19 cellular contexts compared by ENCODE assay signal in genomic region chr11:69699213-69699612, GRCh38. TPM values are rescaled to one million over a fixed set of nuclear protein-coding genes. Genes with fewer than 3 reads are reported as not detected.
DNase-seq lines count a peak whose midpoint lies in the region; ATAC-seq, FAIRE-seq and TF ChIP-seq lines count a peak whose summit lies in the region.
"Had no signal": no experiment of that assay in that cellular context is flagged by ENCODE, and none has a peak within 500 bp of the region (broad histone marks: within the 10 kb centered on the region; RNA-seq: fewer than 3 reads in every experiment).

No MANE protein-coding gene starts in this region.

- 42 to 84% methylated on average over 5 to 11 of the region's 13 CpGs for WGBS in thyroid gland, 2 donors

- H3K4me2 ChIP-seq in fibroblast of lung (ENCODE audit: extremely low read depth, insufficient read depth, low read length) (no peak overlapping the region), neural progenitor cell (no peak overlapping the region)

- H3K27ac Mint-ChIP-seq in neural progenitor cell: no peak overlapping the region
- no peak overlapping the region for H3K27ac Mint-ChIP-seq in mesothelial cell of epicardium

- H3K36me3 ChIP-seq in right atrium auricular region (no peaks in the 10 kb centered on the region), fibroblast of lung (ENCODE audit: control insufficient read depth, insufficient read depth, low read length) (no peaks in the 10 kb centered on the region), thyroid gland (no peaks in the 10 kb centered on the region), neural progenitor cell (no peaks in the 10 kb centered on the region)
- H3K36me3 ChIP-seq: esophagus squamous epithelium, neutrophil had no signal

- peak; percentile 18 for ATAC-seq in Right ventricle myocardium superior (ENCODE audit: poor library complexity)

- H3K27me3 ChIP-seq in right atrium auricular region (peaks cover 13 to 25% of the 10 kb centered on the region in 2 donors), fibroblast of lung (ENCODE audit: control insufficient read depth, insufficient read depth, low read length) (peaks cover 27% of the 10 kb centered on the region), thyroid gland (peaks cover 20% of the 10 kb centered on the region), neural progenitor cell (peaks cover 37% of the 10 kb centered on the region)

- H4K20me1 ChIP-seq in fibroblast of lung (ENCODE audit: control insufficient read depth, extremely low read depth, insufficient read depth, low read length): no peaks in the 10 kb centered on the region
- H4K20me1 ChIP-seq in neural progenitor cell (ENCODE audit: low read depth): peaks cover 21% of the 10 kb centered on the region

- H3K27ac ChIP-seq in right atrium auricular region: no peak overlapping the region
- no peak overlapping the region for H3K27ac ChIP-seq in fibroblast of lung (ENCODE audit: insufficient read depth, low read length)
- H3K27ac ChIP-seq in thyroid gland: no peak overlapping the region
- H3K27ac ChIP-seq in neural progenitor cell: no peak overlapping the region
- H3K27ac ChIP-seq: esophagus squamous epithelium, neutrophil had no signal

- H3K27me3 Mint-ChIP-seq in neural progenitor cell (ENCODE audit: insufficient read depth, low read depth) (peaks cover 33% of the 10 kb centered on the region), mesothelial cell of epicardium (ENCODE audit: low read depth) (peaks cover 57% of the 10 kb centered on the region)

- no peak overlapping the region for H3K4me3 Mint-ChIP-seq in neural progenitor cell
- H3K4me3 Mint-ChIP-seq in mesothelial cell of epicardium: no peak overlapping the region

- H3K9me3 ChIP-seq in right atrium auricular region (no peaks in the 10 kb centered on the region), fibroblast of lung (ENCODE audit: control insufficient read depth, insufficient read depth, low read depth, low read length) (no peaks in the 10 kb centered on the region), thyroid gland (no peaks in the 10 kb centered on the region), neural progenitor cell (ENCODE audit: low read depth) (no peaks in the 10 kb centered on the region)
- H3K9me3 ChIP-seq: esophagus squamous epithelium, neutrophil had no signal

- H2AFZ ChIP-seq in fibroblast of lung (ENCODE audit: low read length) (peak overlapping the region; percentile 23), neural progenitor cell (replicated peaks) (no peak overlapping the region)

- H3K9ac ChIP-seq in fibroblast of lung (ENCODE audit: insufficient read depth, low read length): no peak overlapping the region
- H3K9ac ChIP-seq in neural progenitor cell: no peak overlapping the region

- TF ChIP-seq CTCF in right atrium auricular region (IDR thresholded peaks at IDR 0.05) (no peak), fibroblast of lung (conservative IDR thresholded peaks at IDR 0.05 in 1 of 2, IDR thresholded peaks at IDR 0.05 in 1 of 2; ENCODE audit: low read depth in 1 of 2, low read length in 2 of 2) (peak in 1 of 2 donors; percentile 3), thyroid gland (IDR thresholded peaks at IDR 0.05) (peak in 1 of 6 experiments; percentile 4), neural progenitor cell (IDR thresholded peaks at IDR 0.05) (no peak), mesothelial cell of epicardium (IDR thresholded peaks at IDR 0.05; ENCODE audit: unreplicated experiment) (no peak)

- H3K4me3 ChIP-seq in right atrium auricular region: no peak overlapping the region
- no peak overlapping the region for H3K4me3 ChIP-seq in fibroblast of lung (replicated peaks in 1 of 4; ENCODE audit: control extremely low read depth in 1 of 4, insufficient read depth in 1 of 4, low read depth in 3 of 4, low read length in 4 of 4)
- no peak overlapping the region for H3K4me3 ChIP-seq in thyroid gland (replicated peaks in 1 of 3)
- no peak overlapping the region for H3K4me3 ChIP-seq in neural progenitor cell
- H3K4me3 ChIP-seq: esophagus squamous epithelium had no signal

- peaks cover 36% of the 10 kb centered on the region for H3K4me1 Mint-ChIP-seq in neural progenitor cell
- H3K4me1 Mint-ChIP-seq in mesothelial cell of epicardium: peaks cover 16% of the 10 kb centered on the region

- intact Hi-C loops in Right ventricle myocardium superior (cut with DNase I) (no loop called here), thyroid gland (cut with DNase I) (no loop called here)

- H3K36me3 Mint-ChIP-seq in neural progenitor cell (no peaks in the 10 kb centered on the region), mesothelial cell of epicardium (no peaks in the 10 kb centered on the region)

- DNase-seq in Right ventricle myocardium superior: no peak
- DNase-seq in right atrium auricular region (ENCODE audit: low spot score): no peak
- DNase-seq in NCI-H2196 (lab: John Stamatoyannopoulos, UW; ENCODE audit: unreplicated experiment): peak; percentile 50
- no peak for DNase-seq in fibroblast of lung (ENCODE audit: low read depth in 2 of 2)
- DNase-seq in thyroid gland: peak; percentile 67 to 76
- DNase-seq in neural progenitor cell (ENCODE audit: low spot score): no peak
- DNase-seq in H54 (ENCODE audit: insufficient read length, low spot score): no peak
- no peak for DNase-seq in mesothelial cell of epicardium (ENCODE audit: low spot score in 2 of 2, unreplicated experiment in 2 of 2)
- DNase-seq: activated CD8-positive, alpha-beta memory T cell treated with anti-CD3 and anti-CD28 coated beads for 24 hours; activated gamma-delta T cell; esophagus squamous epithelium; NCI-H1417 treated with DMSO at 0.1 percent for 48 hours; small intestine had no signal

- no peak for TF ChIP-seq POLR2A in thyroid gland (IDR thresholded peaks at IDR 0.05)
- TF ChIP-seq POLR2A in H54 (IDR thresholded peaks at IDR 0.05; ENCODE audit: low read depth, low read length): no peak

- peaks cover 0 to 23% of the 10 kb centered on the region in 2 donors for H3K4me1 ChIP-seq in right atrium auricular region
- H3K4me1 ChIP-seq in fibroblast of lung (ENCODE audit: control insufficient read depth, extremely low read depth, insufficient read depth, low read length): peaks cover 3% of the 10 kb centered on the region
- H3K4me1 ChIP-seq in thyroid gland: peaks cover 3 to 29% of the 10 kb centered on the region in 2 donors
- peaks cover 35% of the 10 kb centered on the region for H3K4me1 ChIP-seq in neural progenitor cell

- H3F3A ChIP-seq in neural progenitor cell (ENCODE audit: low read depth): peaks cover 37% of the 10 kb centered on the region

- H3K79me2 ChIP-seq in fibroblast of lung (ENCODE audit: control insufficient read depth, insufficient read depth, low read length): no peaks in the 10 kb centered on the region
- no peaks in the 10 kb centered on the region for H3K79me2 ChIP-seq in neural progenitor cell (ENCODE audit: low read depth)

- no peak for FAIRE-seq in H54 (lab: Jason Lieb, UNC)
- FAIRE-seq: A204.1, astrocyte, GM12891, small intestine had no signal

- H3K9me3 Mint-ChIP-seq in neural progenitor cell (no peaks in the 10 kb centered on the region), mesothelial cell of epicardium (no peaks in the 10 kb centered on the region)

RNA-seq across cellular contexts. Expression of gene FGF19, which starts 4.6 kb away (rescaled TPM):
- total RNA-seq in Right ventricle myocardium superior: not detected
- not detected for total RNA-seq in right atrium auricular region
- not detected in 2 replicates for total RNA-seq in fibroblast of lung
- polyA plus RNA-seq in fibroblast of lung: not detected in 2 replicates
- not detected in 2 replicates for polyA plus RNA-seq in fibroblast of lung (2012)
- polyA minus RNA-seq in fibroblast of lung (ENCODE audit: low replicate concordance): not detected in 2 replicates
- total RNA-seq in thyroid gland: not detected
- total RNA-seq in neural progenitor cell (ENCODE audit: low replicate concordance): 0.09 TPM in 1 of 2 replicates, not detected in the other
- total RNA-seq in mesothelial cell of epicardium: not detected in 3 replicates
- total RNA-seq: astrocyte, dermis microvascular lymphatic vessel endothelial cell, esophagus squamous epithelium, lung microvascular endothelial cell had no signal

RNA-seq across cellular contexts. Expression of gene LTO1, which starts 24.1 kb away (rescaled TPM):
- total RNA-seq in Right ventricle myocardium superior: 7.3 TPM
- total RNA-seq in right atrium auricular region: 1 to 10 TPM; 4.7 to 6.0 TPM
- 20.3 and 25.4 TPM in 2 replicates for total RNA-seq in fibroblast of lung
- 18.1 and 19.5 TPM in 2 replicates for polyA plus RNA-seq in fibroblast of lung
- polyA plus RNA-seq in fibroblast of lung (2012): 14.2 and 15.0 TPM in 2 replicates
- 4.1 and 5.0 TPM in 2 replicates for polyA minus RNA-seq in fibroblast of lung (ENCODE audit: low replicate concordance)
- 10 to 100 TPM; 23.5 to 40.0 (median 26.9) TPM for total RNA-seq in thyroid gland
- 11.9 and 21.6 TPM in 2 replicates for total RNA-seq in neural progenitor cell (ENCODE audit: low replicate concordance)
- total RNA-seq in mesothelial cell of epicardium: 30.0 to 35.8 TPM (median 31.6 TPM) in 3 replicates

RNA-seq across cellular contexts. Expression of gene CCND1, which starts 58.3 kb away (rescaled TPM):
- 136 TPM for total RNA-seq in Right ventricle myocardium superior
- total RNA-seq in right atrium auricular region: 100 to 1,000 TPM in 1 of 2 donors, 10 to 100 TPM in 1; 91.8 to 101 TPM
- 127 and 548 TPM in 2 replicates for total RNA-seq in fibroblast of lung
- polyA plus RNA-seq in fibroblast of lung: 322 and 523 TPM in 2 replicates
- polyA plus RNA-seq in fibroblast of lung (2012): 342 and 554 TPM in 2 replicates
- polyA minus RNA-seq in fibroblast of lung (ENCODE audit: low replicate concordance): 590 and 1,076 TPM in 2 replicates
- total RNA-seq in thyroid gland: 100 to 1,000 TPM in 1 of 4 donors, 10 to 100 TPM in 3; 55.1 to 110 (median 94.6) TPM
- total RNA-seq in neural progenitor cell (ENCODE audit: low replicate concordance): 85.0 and 94.0 TPM in 2 replicates
- total RNA-seq in mesothelial cell of epicardium: 215 to 224 TPM (median 217 TPM) in 3 replicates

Comparison
In these comparisons a context has a peak if more than half of its experiments do, and no peak if none do; other contexts are left out.
1. DNase-seq: peak in NCI-H2196 (single experiment) and thyroid gland (2 of 2); none in Right ventricle myocardium superior (single experiment), right atrium auricular region (single experiment), fibroblast of lung (0 of 2), neural progenitor cell (single experiment), H54 (single experiment) and mesothelial cell of epicardium (0 of 2).